ENCODE assay signal across 30 cellular contexts in the genomic region with DNA sequence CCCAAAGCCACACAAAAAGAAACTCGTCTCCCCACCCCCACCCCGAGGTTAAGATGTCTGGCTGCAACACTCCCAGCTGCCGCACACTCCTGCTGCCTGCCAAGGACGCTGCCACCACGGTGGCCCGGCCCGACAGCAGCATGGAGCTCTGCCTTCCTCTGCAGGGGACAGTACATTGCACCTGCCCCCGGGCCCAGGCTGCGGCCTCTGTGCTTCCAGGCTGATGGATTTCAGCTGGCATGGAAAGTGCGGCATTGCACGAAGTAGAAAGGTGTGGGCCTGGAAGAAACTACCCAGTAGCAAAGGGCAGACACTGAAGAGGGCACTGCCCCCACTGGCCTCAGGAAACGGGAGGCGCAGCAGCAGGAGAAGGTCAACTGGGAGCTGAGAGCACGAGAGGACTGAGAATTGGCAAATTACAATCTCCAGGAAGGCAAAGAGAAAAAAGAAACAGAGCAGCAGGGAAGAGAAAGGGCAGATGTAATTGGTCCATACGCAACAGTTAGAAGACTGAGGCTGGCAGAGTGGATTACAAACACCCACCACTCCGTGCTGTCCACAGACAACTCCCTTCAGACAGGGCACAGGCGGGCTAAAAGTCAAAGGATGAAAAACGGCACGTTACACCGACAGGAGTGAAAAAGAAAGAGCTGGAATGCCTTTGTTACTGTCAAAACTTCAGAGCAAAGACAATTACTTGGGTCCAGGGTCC.
A peak's percentile ranks its signal among the peaks of the same experiment; 100 is the strongest.
DNase-seq lines count a peak whose midpoint lies in the region; ATAC-seq and TF ChIP-seq lines count a peak whose summit lies in the region.
"Had no signal": no experiment of that assay in that cellular context is flagged by ENCODE, and none has a peak within 500 bp of the region (broad histone marks: within the 10 kb centered on the region; RNA-seq: fewer than 3 reads in every experiment).

No MANE protein-coding gene starts in this region.

- H3K4me1 Mint-ChIP-seq in endothelial cell (ENCODE audit: unreplicated experiment) (no peaks in the 10 kb centered on the region), osteocyte (ENCODE audit: unreplicated experiment) (peaks cover 4% of the 10 kb centered on the region)
- H3K4me1 Mint-ChIP-seq: activated T-helper 17 cell treated with anti-CD3 and anti-CD28 coated beads, Interleukin-2, amount 50 U/mL, for 72 hours had no signal

- H3K36me3 Mint-ChIP-seq in endothelial cell (ENCODE audit: low read depth, unreplicated experiment) (peaks cover 32% of the 10 kb centered on the region), osteocyte (ENCODE audit: unreplicated experiment) (peaks cover 21% of the 10 kb centered on the region)

- H3K9me3 Mint-ChIP-seq in endothelial cell (ENCODE audit: unreplicated experiment) (no peaks in the 10 kb centered on the region), osteocyte (ENCODE audit: unreplicated experiment) (no peaks in the 10 kb centered on the region)
- H3K9me3 Mint-ChIP-seq: activated T-helper 17 cell treated with anti-CD3 and anti-CD28 coated beads, Interleukin-2, amount 50 U/mL, for 72 hours; CD8-positive, alpha-beta T cell; naive thymus-derived CD8-positive, alpha-beta T cell; stimulated activated naive CD8-positive, alpha-beta T cell treated with anti-CD3 and anti-CD28 coated beads, Interleukin-15, amount 100 ng/mL, for 72 hours had no signal

- no TSS peak for BruUV-seq in IMR-90 (replicated peaks; lab: Mats Ljungman, UMichigan)

- 80% methylated on average over 13 of the region's 20 CpGs; no CpG with 5 or more reads in 1 of the 2 experiments for WGBS in IMR-90 (ENCODE audit: extremely low coverage in 2 of 2, insufficient read length in 1 of 2), 2 experiments

- peaks cover 15% of the 10 kb centered on the region for H3K27me3 Mint-ChIP-seq in endothelial cell (ENCODE audit: unreplicated experiment)
- no peaks in the 10 kb centered on the region for H3K27me3 Mint-ChIP-seq in osteocyte (ENCODE audit: unreplicated experiment)
- H3K27me3 Mint-ChIP-seq: activated T-helper 17 cell treated with anti-CD3 and anti-CD28 coated beads, Interleukin-2, amount 50 U/mL, for 72 hours; naive thymus-derived CD8-positive, alpha-beta T cell; stimulated activated naive CD8-positive, alpha-beta T cell treated with anti-CD3 and anti-CD28 coated beads, Interleukin-15, amount 100 ng/mL, for 72 hours had no signal

- no peak for TF ChIP-seq RAD21 in IMR-90 (IDR thresholded peaks at IDR 0.05; ENCODE audit: low read length)

- no peak overlapping the region for H3K4me3 ChIP-seq in IMR-90 (ENCODE audit: insufficient read depth, low read depth, low read length)
- H3K4me3 ChIP-seq: body of pancreas, hepatocyte, SJCRH30, tibial nerve had no signal

- CTCF ChIA-PET in IMR-90 (lab: Yijun Ruan, JAX) = no interaction called here

- H3K27me3 ChIP-seq in IMR-90 (ENCODE audit: control insufficient read depth, insufficient read depth, low read length) = no peaks in the 10 kb centered on the region
- H3K27me3 ChIP-seq: body of pancreas, foreskin keratinocyte, hepatocyte, SJCRH30, tibial nerve had no signal

- H3K56ac ChIP-seq in IMR-90 (ENCODE audit: extremely low read depth, insufficient read depth, low read length) = no peak overlapping the region

- H3K14ac ChIP-seq in IMR-90 (replicated peaks; ENCODE audit: low read depth, low read length) = no peak overlapping the region

- H3K27ac ChIP-seq in IMR-90 (ENCODE audit: insufficient read depth, low read length) = no peak overlapping the region
- H3K27ac ChIP-seq: 22Rv1, body of pancreas, foreskin keratinocyte, hepatocyte, parathyroid adenoma, SJCRH30, tibial nerve had no signal

- H4K20me1 ChIP-seq in IMR-90 (ENCODE audit: insufficient read depth, low read length) = no peaks in the 10 kb centered on the region; the same call in 1 of the 2 replicates

- H3K9ac ChIP-seq in IMR-90 (ENCODE audit: low read depth, low read length) = no peak overlapping the region
- H3K9ac ChIP-seq: parathyroid adenoma had no signal

- peaks cover 0 to 17% of the 10 kb centered on the region in 2 experiments; a peak in 1 of 4 replicates for H3K79me1 ChIP-seq in IMR-90 (ENCODE audit: low read depth in 1 of 2, low read length in 2 of 2)

- peak overlapping the region; percentile 81 for H3K4me3 Mint-ChIP-seq in endothelial cell (ENCODE audit: unreplicated experiment)
- no peak overlapping the region for H3K4me3 Mint-ChIP-seq in osteocyte (ENCODE audit: unreplicated experiment)
- H3K4me3 Mint-ChIP-seq: activated T-helper 17 cell treated with anti-CD3 and anti-CD28 coated beads, Interleukin-2, amount 50 U/mL, for 72 hours; CD8-positive, alpha-beta T cell; naive thymus-derived CD8-positive, alpha-beta T cell; stimulated activated naive CD8-positive, alpha-beta T cell treated with anti-CD3 and anti-CD28 coated beads, Interleukin-15, amount 100 ng/mL, for 72 hours had no signal

- no peak overlapping the region for H3K4ac ChIP-seq in IMR-90 (ENCODE audit: low read depth, low read length)

- no peak overlapping the region for H2BK120ac ChIP-seq in IMR-90 (ENCODE audit: low read depth, low read length)

- peaks cover 5% of the 10 kb centered on the region for H3K4me1 ChIP-seq in IMR-90 (ENCODE audit: control insufficient read depth, insufficient read depth, low read length)
- H3K4me1 ChIP-seq: body of pancreas, foreskin keratinocyte, parathyroid adenoma had no signal

- DNase-seq in NCI-H2227 (lab: John Stamatoyannopoulos, UW; ENCODE audit: unreplicated experiment) (peak; percentile 3), NCI-H2227 treated with DMSO at 0.1 percent for 48 hours (lab: John Stamatoyannopoulos, UW) (no peak), IMR-90 (no peak), endothelial cell (ENCODE audit: low spot score) (no peak), osteocyte (ENCODE audit: extremely low spot score, unreplicated experiment) (peak; percentile 82), COR-L47 (lab: John Stamatoyannopoulos, UW) (no peak), A172 (ENCODE audit: low spot score) (no peak)
- DNase-seq: activated CD4-positive, CD25-positive, alpha-beta regulatory T cell treated with anti-CD3 and anti-CD28 coated beads, Interleukin-2, amount 50 U/mL, for 72 hours; body of pancreas; effector memory CD4-positive, alpha-beta T cell; foreskin keratinocyte; GDM1; GOT3; mesendoderm; MM.1S; naive thymus-derived CD8-positive, alpha-beta T cell; NCI-H1417; NCI-H510A treated with DMSO at 0.1 percent for 48 hours; SJCRH30; stimulated activated naive CD8-positive, alpha-beta T cell treated with anti-CD3 and anti-CD28 coated beads, Interleukin-15, amount 100 ng/mL, for 72 hours; T-helper 1 cell had no signal

- in situ Hi-C loops in IMR-90 (cut with MboI; ENCODE audit: low sequenced_read_pairs) = loop anchor here (10.0 kb wide), 1 partner anchor 222 kb away; no protein-coding TSS in a partner anchor

- H3K18ac ChIP-seq in IMR-90 (ENCODE audit: low read depth, low read length) = no peak overlapping the region

- H3K9me1 ChIP-seq in IMR-90 (ENCODE audit: insufficient read depth, low read length) = peaks cover 3% of the 10 kb centered on the region; the same call in 1 of the 2 replicates

- peak overlapping the region; percentile 13; the same call in 1 of the 2 replicates for H3K23ac ChIP-seq in IMR-90 (ENCODE audit: low read depth, low read length)

- no peak overlapping the region for H2AK5ac ChIP-seq in IMR-90 (ENCODE audit: low read depth, low read length)

- no peak overlapping the region for H2BK5ac ChIP-seq in IMR-90 (ENCODE audit: low read depth, low read length, poor library complexity, severe bottlenecking)

- no peak overlapping the region for H2BK15ac ChIP-seq in IMR-90 (ENCODE audit: low read depth, low read length)

- TF ChIP-seq CTCF in IMR-90 (conservative IDR thresholded peaks at IDR 0.05; ENCODE audit: low read depth, low read length) (no peak), endothelial cell (IDR thresholded peaks at IDR 0.05; ENCODE audit: unreplicated experiment) (no peak), osteocyte (IDR thresholded peaks at IDR 0.05) (no peak)

- dilution Hi-C loops in IMR-90 (cut with HindIII; ENCODE audit: low sequenced_read_pairs, unreplicated experiment) = no loop called here

- H4K8ac ChIP-seq in IMR-90 (ENCODE audit: low read depth in 2 of 2, low read length in 2 of 2) = no peak overlapping the region

- H3K36me3 ChIP-seq in IMR-90 (ENCODE audit: control insufficient read depth, insufficient read depth, low read length) = peaks cover 31% of the 10 kb centered on the region
- H3K36me3 ChIP-seq: SJCRH30 had no signal

- H4K91ac ChIP-seq in IMR-90 (ENCODE audit: insufficient read depth, low read depth, low read length) = no peak overlapping the region

- H2AFZ ChIP-seq in IMR-90 (replicated peaks; ENCODE audit: low read length, poor library complexity) = no peak overlapping the region
- H2AFZ ChIP-seq: hepatocyte, parathyroid adenoma had no signal

- H2BK20ac ChIP-seq in IMR-90 (ENCODE audit: low read depth, low read length) = no peak overlapping the region

- H3K9me3 ChIP-seq in IMR-90 (ENCODE audit: control insufficient read depth, insufficient read depth, low read length) = no peaks in the 10 kb centered on the region
- H3K9me3 ChIP-seq: body of pancreas, SJCRH30, tibial nerve had no signal

- no peak for TF ChIP-seq POLR2A in IMR-90 (IDR thresholded peaks at IDR 0.05; ENCODE audit: low read depth, low read length)

- no peak overlapping the region for H2AK9ac ChIP-seq in IMR-90 (replicated peaks; ENCODE audit: low read depth, low read length, poor library complexity)

- intact Hi-C loops in IMR-90 (cut with micrococcal nuclease) = no loop called here

- H3K4me2 ChIP-seq in IMR-90 (ENCODE audit: low read depth, low read length) = no peak overlapping the region
- H3K4me2 ChIP-seq: hepatocyte had no signal

- H3K27ac Mint-ChIP-seq in endothelial cell (ENCODE audit: unreplicated experiment) (no peak overlapping the region), osteocyte (ENCODE audit: unreplicated experiment) (no peak overlapping the region)
- H3K27ac Mint-ChIP-seq: activated T-helper 17 cell treated with anti-CD3 and anti-CD28 coated beads, Interleukin-2, amount 50 U/mL, for 72 hours; CD8-positive, alpha-beta T cell had no signal

- no peak overlapping the region for H4K5ac ChIP-seq in IMR-90 (ENCODE audit: low read depth, low read length)

- ATAC-seq in IMR-90 (ENCODE audit: low read depth) (no peak), HG03442 (IDR thresholded peaks at IDR 0.05; ENCODE audit: unreplicated experiment) (no peak)
- ATAC-seq: activated T-helper 17 cell treated with anti-CD3 and anti-CD28 coated beads, Interleukin-2, amount 50 U/mL, for 72 hours; body of pancreas; CD8-positive, alpha-beta T cell; esophagus mucosa; foreskin keratinocyte; left lobe of liver; naive thymus-derived CD8-positive, alpha-beta T cell; stimulated activated naive CD8-positive, alpha-beta T cell treated with anti-CD3 and anti-CD28 coated beads, Interleukin-15, amount 100 ng/mL, for 72 hours had no signal

- POLR2A ChIA-PET in IMR-90 (lab: Charles Lee; ENCODE audit: unreplicated experiment) = no interaction called here

Comparison
In these comparisons a context has a peak if more than half of its experiments do, and no peak if none do; other contexts are left out.
1. DNase-seq: peak in NCI-H2227 (single experiment) and osteocyte (single experiment); none in NCI-H2227 treated with DMSO at 0.1 percent for 48 hours (single experiment), IMR-90 (single experiment), endothelial cell (single experiment), COR-L47 (single experiment) and A172 (single experiment).